ENCODE assay signal across 27 cellular contexts in the genomic region with DNA sequence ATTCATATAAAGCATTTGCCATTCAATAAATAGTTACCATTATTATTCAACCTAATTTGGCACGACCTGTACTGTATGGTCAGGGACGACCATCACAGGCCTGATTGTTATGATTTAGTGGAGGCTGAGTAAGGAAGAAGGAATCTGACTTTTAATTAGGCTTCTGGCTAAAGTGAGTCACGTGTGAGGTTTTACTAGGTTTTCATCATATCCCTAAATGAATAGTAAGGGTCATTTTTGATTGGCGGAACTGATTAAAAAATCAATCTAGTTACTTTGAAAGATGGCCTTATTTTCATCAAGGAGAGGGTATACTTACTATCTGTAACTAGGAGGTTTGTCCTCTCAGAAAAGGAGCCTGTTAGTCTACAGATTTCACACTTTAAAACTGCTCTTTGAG.
DNase-seq lines count a peak whose midpoint lies in the region; ATAC-seq, FAIRE-seq and TF ChIP-seq lines count a peak whose summit lies in the region.
"Had no signal": no experiment of that assay in that cellular context is flagged by ENCODE, and none has a peak within 500 bp of the region (broad histone marks: within the 10 kb centered on the region; RNA-seq: fewer than 3 reads in every experiment).

No MANE protein-coding gene starts in this region.

- FAIRE-seq in H54 (lab: Jason Lieb, UNC) = peak; percentile 11
- FAIRE-seq: keratinocyte, TTC549 had no signal

- TF ChIP-seq POLR2A in H54 (IDR thresholded peaks at IDR 0.05; ENCODE audit: low read depth, low read length) = no peak

- intact Hi-C loops in head of caudate nucleus (cut with DNase I) = no loop called here

- DNase-seq in H54 (ENCODE audit: insufficient read length, low spot score) (no peak), amniotic epithelial cell (ENCODE audit: low read depth) (peak; percentile 7), fibroblast of the aortic adventitia (ENCODE audit: low read depth) (peak; percentile 25), head of caudate nucleus (no peak), NCI-H748 (lab: John Stamatoyannopoulos, UW; ENCODE audit: unreplicated experiment) (no peak)
- DNase-seq: activated CD8-positive, alpha-beta memory T cell treated with anti-CD3 and anti-CD28 coated beads, Interleukin-2, amount 50 U/mL, for 4 hours; activated gamma-delta T cell; BE2C; Calu3; cerebellar nuclear complex; effector memory CD8-positive, alpha-beta T cell; HCEC 1CT; hippocampal formation; mammary epithelial cell; naive thymus-derived CD4-positive, alpha-beta T cell; NCI-H1930; NCI-H446; ovary; RPMI8226; sigmoid colon; stimulated activated CD4-positive, alpha-beta T cell treated with anti-CD3 and anti-CD28 coated beads, Interleukin-1b, Interleukin-23, amount 100 ng/mL, for 48 hours; stimulated activated naive CD4-positive, alpha-beta T cell treated with Interleukin-2 at 50 U/mL for 16 hours; tibial artery had no signal

- H3K4me3 ChIP-seq in fibroblast of the aortic adventitia (ENCODE audit: low read depth, low read length) = no peak overlapping the region
- H3K4me3 ChIP-seq: ovary, sigmoid colon, tibial artery had no signal

- TF ChIP-seq CTCF in fibroblast of the aortic adventitia (IDR thresholded peaks at IDR 0.05; ENCODE audit: insufficient read depth, low read length) = no peak

- ATAC-seq in GM19452 (IDR thresholded peaks at IDR 0.05; ENCODE audit: unreplicated experiment) (no peak), HG03432 (IDR thresholded peaks at IDR 0.05; ENCODE audit: unreplicated experiment) (no peak)
- ATAC-seq: effector memory CD8-positive, alpha-beta T cell; naive thymus-derived CD4-positive, alpha-beta T cell had no signal

Comparison
In these comparisons a context has a peak if more than half of its experiments do, and no peak if none do; other contexts are left out.
1. DNase-seq: peak in amniotic epithelial cell (single experiment) and fibroblast of the aortic adventitia (single experiment); none in H54 (single experiment), head of caudate nucleus (0 of 42) and NCI-H748 (single experiment).